ENCODE assay signal across 9 cellular contexts in genomic region chr7:2785071-2785500, GRCh38. TPM values are rescaled to one million over a fixed set of nuclear protein-coding genes. Genes with fewer than 3 reads are reported as not detected.
DNase-seq lines count a peak whose midpoint lies in the region; ATAC-seq and TF ChIP-seq lines count a peak whose summit lies in the region.
"Had no signal": no experiment of that assay in that cellular context is flagged by ENCODE, and none has a peak within 500 bp of the region (broad histone marks: within the 10 kb centered on the region; RNA-seq: fewer than 3 reads in every experiment).

No MANE protein-coding gene starts in this region.

- H3K27ac ChIP-seq in mammary epithelial cell (ENCODE audit: insufficient read depth, low read depth, low read length) (no peak overlapping the region), breast epithelium (no peak overlapping the region), lower lobe of right lung (no peak overlapping the region)

- H4K20me1 ChIP-seq in mammary epithelial cell (ENCODE audit: insufficient read depth, low read length): no peaks in the 10 kb centered on the region

- CTCF ChIA-PET in mammary epithelial cell (lab: Charles Lee; ENCODE audit: low non-redundant PET): no interaction called here

- H3K4me1 ChIP-seq in mammary epithelial cell (ENCODE audit: insufficient read depth, low read length) (no peaks in the 10 kb centered on the region), breast epithelium (no peaks in the 10 kb centered on the region), lower lobe of right lung (peaks cover 9% of the 10 kb centered on the region)

- H3K27ac Mint-ChIP-seq in naive thymus-derived CD8-positive, alpha-beta T cell: no peak overlapping the region

- WGBS in mammary epithelial cell (ENCODE audit: low coverage, missing lambda C conversion rate): 82% methylated on average over 5 of the region's 6 CpGs

- intact Hi-C loops in mammary epithelial cell (cut with micrococcal nuclease) (no loop called here), breast epithelium (cut with DNase I; ENCODE audit: low total_unique reads) (no loop called here), lower lobe of right lung (cut with DNase I) (no loop called here)

- peaks cover 54% of the 10 kb centered on the region for H3K79me2 ChIP-seq in mammary epithelial cell (ENCODE audit: insufficient read depth, low read length)

- H3K4me3 ChIP-seq in mammary epithelial cell (replicated peaks in 1 of 3; ENCODE audit: insufficient read depth in 1 of 3, low read depth in 2 of 3, low read length in 3 of 3) (no peak overlapping the region), breast epithelium (no peak overlapping the region), lower lobe of right lung (no peak overlapping the region)
- H3K4me3 ChIP-seq: thoracic aorta had no signal

- no peak overlapping the region for H2AFZ ChIP-seq in mammary epithelial cell (ENCODE audit: low read depth, low read length)

- peaks cover 0 to 6% (median 0%) of the 10 kb centered on the region in 9 donors for H3K9me3 Mint-ChIP-seq in naive thymus-derived CD8-positive, alpha-beta T cell

- H3K4me1 Mint-ChIP-seq in naive thymus-derived CD8-positive, alpha-beta T cell: peaks cover 6 to 21% (median 11%) of the 10 kb centered on the region in 4 donors

- dilution Hi-C loops in mammary epithelial cell (cut with HindIII; ENCODE audit: low sequenced_read_pairs): no loop called here

- peaks cover 0 to 38% (median 22%) of the 10 kb centered on the region in 3 donors for H3K36me3 Mint-ChIP-seq in naive thymus-derived CD8-positive, alpha-beta T cell

- H3K36me3 ChIP-seq in mammary epithelial cell (ENCODE audit: insufficient read depth, low read length) (no peaks in the 10 kb centered on the region), breast epithelium (no peaks in the 10 kb centered on the region), lower lobe of right lung (peaks cover 11% of the 10 kb centered on the region)

- H3K9me3 ChIP-seq in mammary epithelial cell (replicated peaks; ENCODE audit: insufficient read depth, low read length): no peaks in the 10 kb centered on the region
- H3K9me3 ChIP-seq in breast epithelium: no peaks in the 10 kb centered on the region
- H3K9me3 ChIP-seq in lower lobe of right lung: no peaks in the 10 kb centered on the region
- H3K9me3 ChIP-seq: thoracic aorta had no signal

- no peak overlapping the region for H3K9ac ChIP-seq in mammary epithelial cell (ENCODE audit: insufficient read depth, low read length)

- POLR2A ChIA-PET in naive thymus-derived CD8-positive, alpha-beta T cell (lab: Charles Lee): no interaction called here

- BruUV-seq in mammary epithelial cell (replicated peaks; lab: Mats Ljungman, UMichigan): no TSS peak

- ATAC-seq in lower lobe of right lung: no peak
- no peak for ATAC-seq in naive thymus-derived CD8-positive, alpha-beta T cell

- TF ChIP-seq CTCF in mammary epithelial cell (conservative IDR thresholded peaks at IDR 0.05 in 1 of 2, IDR thresholded peaks at IDR 0.05 in 1 of 2; ENCODE audit: extremely low read depth in 1 of 2, insufficient read depth in 1 of 2, low read depth in 1 of 2, low read length in 2 of 2) (no peak), breast epithelium (IDR thresholded peaks at IDR 0.05) (no peak), lower lobe of right lung (IDR thresholded peaks at IDR 0.05) (no peak)

- H3K27me3 Mint-ChIP-seq in naive thymus-derived CD8-positive, alpha-beta T cell: no peaks in the 10 kb centered on the region

- in situ Hi-C loops in mammary epithelial cell (cut with MboI; ENCODE audit: low sequenced_read_pairs in 2 of 2): no loop called here

- no peak for TF ChIP-seq POLR2A in breast epithelium (IDR thresholded peaks at IDR 0.05)

- H3K4me3 Mint-ChIP-seq in naive thymus-derived CD8-positive, alpha-beta T cell: no peak overlapping the region

- DNase-seq in mammary epithelial cell (peak; percentile 18), breast epithelium (ENCODE audit: low spot score in 2 of 2) (no peak), HT1080 (ENCODE audit: low read depth) (peak; percentile 27), foreskin melanocyte (peak; percentile 59), GM03348 (ENCODE audit: low spot score) (no peak), SW480 (ENCODE audit: low spot score) (no peak), lower lobe of right lung (no peak)
- DNase-seq in naive thymus-derived CD8-positive, alpha-beta T cell: no peak

- H3K27me3 ChIP-seq in mammary epithelial cell (ENCODE audit: insufficient read depth, low read length): no peaks in the 10 kb centered on the region
- no peaks in the 10 kb centered on the region for H3K27me3 ChIP-seq in breast epithelium
- H3K27me3 ChIP-seq in lower lobe of right lung (ENCODE audit: low read depth): no peaks in the 10 kb centered on the region

- no peak overlapping the region for H3K4me2 ChIP-seq in mammary epithelial cell (ENCODE audit: insufficient read depth, low read depth, low read length)

RNA-seq across cellular contexts. Expression of gene GNA12, which starts 59.0 kb away (rescaled TPM):
- total RNA-seq in mammary epithelial cell (10 to 100 TPM; 26.2 to 46.0 TPM), breast epithelium (10 to 100 TPM; 11.3 to 31.4 (median 24.9) TPM), lower lobe of right lung (41.6 TPM)
- polyA plus RNA-seq in mammary epithelial cell: 67.7 TPM
- 60.6 TPM for polyA minus RNA-seq in mammary epithelial cell
- 10.1 and 25.1 TPM in 2 replicates for total RNA-seq in HT1080 (2014; rRNA removed; shearing (Covaris generic))
- polyA plus RNA-seq in HT1080 (2015; cell fraction: cytosol; rRNA removed): 54.8 and 66.0 TPM in 2 replicates
- 25.6 and 26.7 TPM in 2 replicates for polyA plus RNA-seq in HT1080 (2015; cell fraction: nucleus; rRNA removed)
- 10 to 100 TPM; 18.7 to 21.4 TPM for total RNA-seq in naive thymus-derived CD8-positive, alpha-beta T cell
- polyA plus RNA-seq in naive thymus-derived CD8-positive, alpha-beta T cell: 10 to 100 TPM in 1 of 3 donors, 1 to 10 TPM in 2; 4.6 to 13.7 (median 8.5) TPM

Comparison
In these comparisons a context has a peak if more than half of its experiments do, and no peak if none do; other contexts are left out.
1. DNase-seq: peak in mammary epithelial cell (single experiment), HT1080 (single experiment) and foreskin melanocyte (single experiment); none in breast epithelium (0 of 2), GM03348 (single experiment), SW480 (single experiment), lower lobe of right lung (single experiment) and naive thymus-derived CD8-positive, alpha-beta T cell (0 of 10).